Comparison of ENCODE assay signal across 8 cellular contexts in genomic region chr10:23344251-23344841, GRCh38. TPM values are rescaled to one million over a fixed set of nuclear protein-coding genes. Genes with fewer than 3 reads are reported as not detected.
A peak's percentile ranks its signal among the peaks of the same experiment; 100 is the strongest.
DNase-seq lines count a peak whose midpoint lies in the region; ATAC-seq, FAIRE-seq and TF ChIP-seq lines count a peak whose summit lies in the region.

TSS of gene C10orf67 (minus strand) at chr10:23344797. CDS start at chr10:23344774, 23 bp downstream.

- no peak for FAIRE-seq in GM12891 (lab: Jason Lieb, UNC)

- TF ChIP-seq POLR2A in GM12891 (IDR thresholded peaks at IDR 0.05; ENCODE audit: low read depth, low read length), result no peak

- peak within 1 kb of the TSS; percentile 92 for H3K27ac Mint-ChIP-seq in activated T-helper 17 cell treated with anti-CD3 and anti-CD28 coated beads, Interleukin-2, amount 50 U/mL, for 72 hours
- peak within 1 kb of the TSS; percentile 14 for H3K27ac Mint-ChIP-seq in nephron progenitor cell

- H3K27ac ChIP-seq in foreskin keratinocyte, result peak within 1 kb of the TSS; percentile 61

- peaks cover 3% of the 10 kb centered on the region for H3K27me3 Mint-ChIP-seq in activated T-helper 17 cell treated with anti-CD3 and anti-CD28 coated beads, Interleukin-2, amount 50 U/mL, for 72 hours
- peaks cover 7% of the 10 kb centered on the region for H3K27me3 Mint-ChIP-seq in nephron progenitor cell (ENCODE audit: low read depth, poor library complexity)

- peaks cover 3% of the 10 kb centered on the region for H3K9me3 Mint-ChIP-seq in activated T-helper 17 cell treated with anti-CD3 and anti-CD28 coated beads, Interleukin-2, amount 50 U/mL, for 72 hours
- no peaks in the 10 kb centered on the region for H3K9me3 Mint-ChIP-seq in nephron progenitor cell

- peak; percentile 84 for DNase-seq in DMS53 (lab: John Stamatoyannopoulos, UW)
- DNase-seq in foreskin keratinocyte, result no peak
- DNase-seq in nephron progenitor cell, result peak; percentile 58
- DNase-seq in SK-N-DZ (ENCODE audit: low spot score), result no peak
- no peak for DNase-seq in GM12891 (ENCODE audit: insufficient read length, low spot score)

- no peak for TF ChIP-seq CTCF in foreskin keratinocyte (conservative IDR thresholded peaks at IDR 0.05)
- TF ChIP-seq CTCF in nephron progenitor cell (IDR thresholded peaks at IDR 0.05), result no peak

- H3K4me1 Mint-ChIP-seq in activated T-helper 17 cell treated with anti-CD3 and anti-CD28 coated beads, Interleukin-2, amount 50 U/mL, for 72 hours, result peaks cover 24% of the 10 kb centered on the region
- peaks cover 56% of the 10 kb centered on the region for H3K4me1 Mint-ChIP-seq in nephron progenitor cell

- ATAC-seq in HG03354 (IDR thresholded peaks at IDR 0.05; ENCODE audit: poor library complexity, severe bottlenecking, unreplicated experiment) (peak; percentile 44), foreskin keratinocyte (peak; percentile 35), HG02852 (IDR thresholded peaks at IDR 0.05; ENCODE audit: unreplicated experiment) (no peak)
- ATAC-seq in activated T-helper 17 cell treated with anti-CD3 and anti-CD28 coated beads, Interleukin-2, amount 50 U/mL, for 72 hours (replicated peaks), result peak; percentile 35

- H3K4me3 Mint-ChIP-seq in activated T-helper 17 cell treated with anti-CD3 and anti-CD28 coated beads, Interleukin-2, amount 50 U/mL, for 72 hours, result peak within 1 kb of the TSS; percentile 93
- peak within 1 kb of the TSS; percentile 90 for H3K4me3 Mint-ChIP-seq in nephron progenitor cell

- H3K27me3 ChIP-seq in foreskin keratinocyte, result no peaks in the 10 kb centered on the region

- no peaks in the 10 kb centered on the region for H3K36me3 Mint-ChIP-seq in activated T-helper 17 cell treated with anti-CD3 and anti-CD28 coated beads, Interleukin-2, amount 50 U/mL, for 72 hours (ENCODE audit: low read depth)
- H3K36me3 Mint-ChIP-seq in nephron progenitor cell (ENCODE audit: low read depth), result no peaks in the 10 kb centered on the region

- peaks cover 14% of the 10 kb centered on the region for H3K4me1 ChIP-seq in foreskin keratinocyte

TF ChIP-seq in GM12891, 5 proteins besides CTCF, POLR2A, EP300 and RAD21:
- TF ChIP-seq POLR2AphosphoS5 (IDR thresholded peaks at IDR 0.05; ENCODE audit: low read depth, low read length) (no peak), TAF1 (IDR thresholded peaks at IDR 0.05; ENCODE audit: low read depth, low read length) (no peak), PAX5 (IDR thresholded peaks at IDR 0.05; ENCODE audit: insufficient read depth, low read length, severe bottlenecking) (no peak), SPI1 (IDR thresholded peaks at IDR 0.05; ENCODE audit: low read depth, low read length) (no peak), POU2F2 (IDR thresholded peaks at IDR 0.05; ENCODE audit: low read depth, low read length) (no peak)

RNA-seq across cellular contexts. Expression of gene C10orf67, which starts in this region (rescaled TPM):
- total RNA-seq in activated T-helper 17 cell treated with anti-CD3 and anti-CD28 coated beads, Interleukin-2, amount 50 U/mL, for 72 hours, result under 1 TPM; 0.21 to 0.30 TPM
- 0.10 and 0.11 TPM in 2 replicates for total RNA-seq in foreskin keratinocyte
- polyA plus RNA-seq in foreskin keratinocyte, result 0.02 and 0.18 TPM in 2 replicates
- polyA plus RNA-seq in SK-N-DZ (2014; cell fraction: cytosol; rRNA removed), result not detected in 2 replicates
- not detected in 2 replicates for polyA plus RNA-seq in SK-N-DZ (2014; cell fraction: nucleus; rRNA removed)
- polyA plus RNA-seq in GM12891 (2012; ENCODE audit: low read depth, missing spikeins), result not detected

Comparison
In these comparisons a context has a peak if more than half of its experiments do, and no peak if none do; other contexts are left out.
1. Peak in ATAC-seq in activated T-helper 17 cell treated with anti-CD3 and anti-CD28 coated beads, Interleukin-2, amount 50 U/mL, for 72 hours; RNA of the gene not detected or under 1 TPM.
2. Peak in ATAC-seq and H3K27ac ChIP-seq in foreskin keratinocyte; RNA of the gene not detected or under 1 TPM.
3. DNase-seq: peak in DMS53 (single experiment) and nephron progenitor cell (single experiment); none in foreskin keratinocyte (0 of 2), SK-N-DZ (single experiment) and GM12891 (single experiment).